Comparison of ENCODE assay signal across 11 cellular contexts in the genomic region with DNA sequence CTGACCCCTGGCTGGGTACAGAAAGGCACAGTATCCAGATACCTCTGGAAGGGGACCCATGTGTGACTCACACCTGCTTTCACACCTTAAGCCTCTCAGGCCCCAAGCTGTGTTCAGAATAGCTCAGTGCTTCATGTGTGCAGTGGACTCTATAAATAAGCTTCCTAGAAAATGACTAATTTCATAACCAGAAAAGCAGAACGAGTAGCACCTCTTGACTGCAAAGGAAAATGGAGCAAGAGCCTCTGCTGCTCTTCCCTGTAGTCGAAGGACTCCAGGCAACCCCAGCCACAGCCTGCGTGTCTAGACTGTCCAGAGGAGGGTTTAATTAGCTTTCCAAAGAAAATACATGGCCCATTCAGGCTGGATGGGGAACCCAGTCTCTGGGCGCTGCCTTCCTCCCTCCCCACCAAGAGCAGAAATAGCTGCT. TPM values are rescaled to one million over a fixed set of nuclear protein-coding genes. Genes with fewer than 3 reads are reported as not detected.
A peak's percentile ranks its signal among the peaks of the same experiment; 100 is the strongest.
DNase-seq lines count a peak whose midpoint lies in the region; ATAC-seq and TF ChIP-seq lines count a peak whose summit lies in the region.
"Had no signal": no experiment of that assay in that cellular context is flagged by ENCODE, and none has a peak within 500 bp of the region (broad histone marks: within the 10 kb centered on the region; RNA-seq: fewer than 3 reads in every experiment).

No MANE protein-coding gene starts in this region.

- H3K4me1 Mint-ChIP-seq in activated T-helper 2 cell treated with anti-CD3 and anti-CD28 coated beads, Interferon-gamma antibody, Interleukin-2, Interleukin-4, amounts not matched to agents 10 μg/mL and 5 μg/mL and 100 μg/mL, durations not matched to agents 14 hours and 24 hours and 36 hours (ENCODE audit: low read depth): peaks cover 24% of the 10 kb centered on the region

- peak in 1 of 10 donors; percentile 45 for DNase-seq in dorsolateral prefrontal cortex
- DNase-seq in A172 (ENCODE audit: low spot score): no peak
- DNase-seq in activated T-helper 2 cell treated with anti-CD3 and anti-CD28 coated beads, Interferon-gamma antibody, Interleukin-2, Interleukin-4, amounts not matched to agents 10 μg/mL and 5 μg/mL and 100 μg/mL, durations not matched to agents 14 hours and 24 hours and 36 hours (ENCODE audit: low spot score): no peak
- DNase-seq in ureter (ENCODE audit: low spot score): no peak
- DNase-seq in HK-2 (ENCODE audit: unreplicated experiment): no peak
- DNase-seq: hippocampal formation had no signal

- H3K27me3 ChIP-seq in dorsolateral prefrontal cortex: peaks cover 0 to 20% (median 0%) of the 10 kb centered on the region in 45 donors

- H3K27me3 Mint-ChIP-seq in activated T-helper 2 cell treated with anti-CD3 and anti-CD28 coated beads, Interferon-gamma antibody, Interleukin-2, Interleukin-4, amounts not matched to agents 10 μg/mL and 5 μg/mL and 100 μg/mL, durations not matched to agents 14 hours and 24 hours and 36 hours (ENCODE audit: low read depth): no peaks in the 10 kb centered on the region

- H3K4me3 Mint-ChIP-seq in activated T-helper 2 cell treated with anti-CD3 and anti-CD28 coated beads, Interferon-gamma antibody, Interleukin-2, Interleukin-4, amounts not matched to agents 10 μg/mL and 5 μg/mL and 100 μg/mL, durations not matched to agents 14 hours and 24 hours and 36 hours (ENCODE audit: low read depth): no peak overlapping the region
- H3K4me3 Mint-ChIP-seq: activated naive CD8-positive, alpha-beta T cell had no signal

- H3K27ac ChIP-seq in dorsolateral prefrontal cortex: peak overlapping the region in 53 of 59 donors; percentile 2 to 88 (median 59)
- H3K27ac ChIP-seq: skin epidermis had no signal

- H3K27ac Mint-ChIP-seq in activated T-helper 2 cell treated with anti-CD3 and anti-CD28 coated beads, Interferon-gamma antibody, Interleukin-2, Interleukin-4, amounts not matched to agents 10 μg/mL and 5 μg/mL and 100 μg/mL, durations not matched to agents 14 hours and 24 hours and 36 hours: no peak overlapping the region
- H3K27ac Mint-ChIP-seq: activated naive CD8-positive, alpha-beta T cell had no signal

- ATAC-seq in GM18858 (IDR thresholded peaks at IDR 0.05; ENCODE audit: unreplicated experiment) (peak; percentile 89), GM21423 (IDR thresholded peaks at IDR 0.05; ENCODE audit: unreplicated experiment) (peak; percentile 78), HG03439 (IDR thresholded peaks at IDR 0.05; ENCODE audit: unreplicated experiment) (peak; percentile 88)

- TF ChIP-seq CTCF in dorsolateral prefrontal cortex (IDR thresholded peaks at IDR 0.05 in 54 of 56, conservative IDR thresholded peaks at IDR 0.05 in 2 of 56; ENCODE audit: low read depth in 1 of 56, partially characterized antibody in 56 of 56): no peak

- intact Hi-C loops in dorsolateral prefrontal cortex (cut with DNase I): no loop called here
- intact Hi-C loops in activated T-helper 2 cell treated with anti-CD3 and anti-CD28 coated beads, Interferon-gamma antibody, Interleukin-2, Interleukin-4, amounts not matched to agents 10 μg/mL and 5 μg/mL and 100 μg/mL, durations not matched to agents 14 hours and 24 hours and 36 hours (cut with micrococcal nuclease): no loop called here

- no peak overlapping the region for H3K4me3 ChIP-seq in dorsolateral prefrontal cortex
- H3K4me3 ChIP-seq: skin epidermis had no signal

- H3K36me3 Mint-ChIP-seq in activated T-helper 2 cell treated with anti-CD3 and anti-CD28 coated beads, Interferon-gamma antibody, Interleukin-2, Interleukin-4, amounts not matched to agents 10 μg/mL and 5 μg/mL and 100 μg/mL, durations not matched to agents 14 hours and 24 hours and 36 hours (ENCODE audit: low read depth): no peaks in the 10 kb centered on the region

- no peaks in the 10 kb centered on the region for H3K9me3 Mint-ChIP-seq in activated T-helper 2 cell treated with anti-CD3 and anti-CD28 coated beads, Interferon-gamma antibody, Interleukin-2, Interleukin-4, amounts not matched to agents 10 μg/mL and 5 μg/mL and 100 μg/mL, durations not matched to agents 14 hours and 24 hours and 36 hours

RNA-seq across cellular contexts. Expression of a gene that starts 23.1 kb away (rescaled TPM):
- total RNA-seq in dorsolateral prefrontal cortex (100 to 1,000 TPM in 82 of 120 experiments, 10 to 100 TPM in 38; 31.1 to 171 (median 113) TPM), ureter (2.6 TPM)
- total RNA-seq in A172 (2014; rRNA removed; shearing (Covaris generic)): not detected in 2 replicates
- not detected in 2 replicates for total RNA-seq in activated T-helper 2 cell treated with anti-CD3 and anti-CD28 coated beads, Interferon-gamma antibody, Interleukin-2, Interleukin-4, amounts not matched to agents 10 μg/mL and 5 μg/mL and 100 μg/mL, durations not matched to agents 14 hours and 24 hours and 36 hours

RNA-seq across cellular contexts. Expression of a gene that starts 42.5 kb away (rescaled TPM):
- total RNA-seq in dorsolateral prefrontal cortex (1 to 10 TPM in 106 of 120 experiments, under 1 TPM in 14; 0.46 to 6.3 (median 2.3) TPM), ureter (4.1 TPM)
- not detected in 2 replicates for total RNA-seq in A172 (2014; rRNA removed; shearing (Covaris generic))
- 0.05 and 0.16 TPM in 2 replicates for total RNA-seq in activated T-helper 2 cell treated with anti-CD3 and anti-CD28 coated beads, Interferon-gamma antibody, Interleukin-2, Interleukin-4, amounts not matched to agents 10 μg/mL and 5 μg/mL and 100 μg/mL, durations not matched to agents 14 hours and 24 hours and 36 hours
